Comparison of ENCODE assay signal across 21 cellular contexts in genomic region chr1:101431956-101432510, GRCh38.
A peak's percentile ranks its signal among the peaks of the same experiment; 100 is the strongest.
DNase-seq lines count a peak whose midpoint lies in the region; ATAC-seq lines count a peak whose summit lies in the region.
"Had no signal": no experiment of that assay in that cellular context is flagged by ENCODE, and none has a peak within 500 bp of the region (broad histone marks: within the 10 kb centered on the region; RNA-seq: fewer than 3 reads in every experiment).

No MANE protein-coding gene starts in this region.

- WGBS in aorta, 2 donors, result 81 to 84% methylated on average over 4 of the region's 4 CpGs

- intact Hi-C loops in aorta (cut with DNase I), result no loop called here

- H3K4me1 ChIP-seq in aorta (ENCODE audit: control insufficient read depth in 1 of 2, insufficient read depth in 2 of 2, low read length in 2 of 2), result no peaks in the 10 kb centered on the region
- H3K4me1 ChIP-seq: gastrocnemius medialis, tibial artery had no signal

- ATAC-seq in GM18511 (IDR thresholded peaks at IDR 0.05; ENCODE audit: unreplicated experiment) (peak; percentile 47), GM19452 (IDR thresholded peaks at IDR 0.05; ENCODE audit: unreplicated experiment) (peak; percentile 45), HG03175 (IDR thresholded peaks at IDR 0.05; ENCODE audit: unreplicated experiment) (peak; percentile 56), aorta (ENCODE audit: low FRiP score) (no peak)
- ATAC-seq: gastrocnemius medialis; GM23338; mucosa of descending colon; stimulated activated naive B cell treated with anti-CD40 and anti-IgM and Interleukin-4, amounts not matched to agents 10 μg/mL and 1 μg/mL and 100 μg/mL, for 72 hours had no signal

- no peak overlapping the region for H3K27ac ChIP-seq in aorta (ENCODE audit: low read depth in 1 of 2, low read length in 2 of 2)
- H3K27ac ChIP-seq: brain microvascular endothelial cell, gastrocnemius medialis, neutrophil, tibial artery had no signal

- H3K4me3 ChIP-seq in aorta (ENCODE audit: low read length in 2 of 2), result no peak overlapping the region
- H3K4me3 ChIP-seq: gastrocnemius medialis, GM23338, mucosa of descending colon, tibial artery had no signal

- H3K36me3 ChIP-seq in aorta (ENCODE audit: control insufficient read depth in 1 of 2, insufficient read depth in 2 of 2, low read length in 1 of 2), result no peaks in the 10 kb centered on the region
- H3K36me3 ChIP-seq: brain microvascular endothelial cell, gastrocnemius medialis, neutrophil, tibial artery had no signal

- H3K9me3 ChIP-seq in aorta (ENCODE audit: control insufficient read depth, low read length), result no peaks in the 10 kb centered on the region
- H3K9me3 ChIP-seq: gastrocnemius medialis, mucosa of descending colon, neutrophil, tibial artery had no signal

- DNase-seq in NCI-H748 (lab: John Stamatoyannopoulos, UW; ENCODE audit: unreplicated experiment), result peak; percentile 63
- DNase-seq in activated CD8-positive, alpha-beta memory T cell treated with anti-CD3 and anti-CD28 coated beads, Interleukin-2, amount 50 U/mL, for 48 hours, result no peak
- DNase-seq in NCI-H1436 treated with DMSO at 0.1 percent for 48 hours (lab: John Stamatoyannopoulos, UW), result no peak
- no peak for DNase-seq in aorta
- DNase-seq in T-helper 9 cell, result no peak
- DNase-seq: activated CD4-positive, alpha-beta T cell treated with anti-CD3 and anti-CD28 coated beads, Interleukin-2, amount 50 U/mL, for 4 hours; activated T-cell treated with anti-CD3 and anti-CD28 coated beads, Interleukin-2, amount 50 U/mL, for 1 hour; AML-193; brain microvascular endothelial cell; Calu3; gastrocnemius medialis; mucosa of descending colon; NCI-H2107; retina; stimulated activated naive B cell treated with anti-CD40 and anti-IgM and Interleukin-4, amounts not matched to agents 10 μg/mL and 1 μg/mL and 100 μg/mL, for 72 hours; tibial artery had no signal

- no peaks in the 10 kb centered on the region for H3K27me3 ChIP-seq in aorta (ENCODE audit: control insufficient read depth in 1 of 2, insufficient read depth in 2 of 2, low read length in 1 of 2)
- H3K27me3 ChIP-seq: brain microvascular endothelial cell, gastrocnemius medialis, neutrophil, tibial artery had no signal
